In the genomic region with DNA sequence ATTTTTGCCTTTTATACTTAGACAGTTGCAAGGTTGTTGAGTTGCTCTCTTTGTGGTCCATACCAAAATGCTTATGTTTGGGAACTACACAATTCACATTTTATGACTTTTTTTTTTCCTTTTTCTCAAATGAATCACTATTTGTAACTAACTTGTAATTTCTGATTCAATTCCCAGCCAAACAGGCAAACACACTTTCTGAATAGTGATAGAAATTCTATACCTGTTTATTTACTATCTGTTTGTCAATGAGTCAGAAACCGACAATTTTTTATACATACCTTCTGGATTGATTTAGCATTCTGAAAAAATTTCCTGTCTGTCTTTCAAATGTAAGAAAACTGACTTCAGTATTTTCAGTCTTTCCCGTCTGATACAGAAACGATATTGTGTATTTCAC, we compare ENCODE assay signal across 19 cellular contexts.
"Had no signal": no experiment of that assay in that cellular context is flagged by ENCODE, and none has a peak within 500 bp of the region (broad histone marks: within the 10 kb centered on the region; RNA-seq: fewer than 3 reads in every experiment).

No MANE protein-coding gene starts in this region.

- H3K4me3 Mint-ChIP-seq: activated T-helper 1 cell treated with anti-CD3 and anti-CD28 coated beads, Interleukin-12 subunit alpha, Interleukin-12 subunit beta, Interleukin-2, Interleukin-4 antibody, amounts not matched to agents 30 ng/mL and 10 ng/mL and 1 ng/mL, durations not matched to agents 14 hours and 24 hours and 36 hours; naive B cell; stimulated activated naive B cell treated with anti-CD40 and anti-IgM and Interleukin-4, amounts not matched to agents 10 μg/mL and 1 μg/mL and 100 μg/mL, for 72 hours; T-helper 1 cell treated with Interleukin-12 subunit alpha and Interleukin-12 subunit beta and Interleukin-4 antibody, amounts not matched to agents 30 μg/mL and 1 μg/mL, for 36 hours; WTC11 had no signal

- ATAC-seq: lower lobe of right lung; stimulated activated naive B cell treated with anti-CD40 and anti-IgM and Interleukin-4, amounts not matched to agents 10 μg/mL and 1 μg/mL and 100 μg/mL, for 72 hours; WTC11 had no signal

- H3K4me1 ChIP-seq: lower lobe of right lung, spleen, transverse colon had no signal

- DNase-seq: activated CD4-positive, alpha-beta T cell treated with anti-CD3 and anti-CD28 coated beads for 48 hours; activated naive CD4-positive, alpha-beta T cell; central memory CD4-positive, alpha-beta T cell; effector CD8-positive, alpha-beta T cell; erythroblast; hippocampal formation; kidney glomerular epithelial cell; lower lobe of right lung; naive B cell; spleen; stimulated activated CD4-positive, alpha-beta T cell treated with anti-CD3 and anti-CD28 coated beads, Interleukin-1b, Interleukin-23, amount 100 ng/mL, for 48 hours; stimulated activated naive B cell treated with anti-CD40 and anti-IgM and Interleukin-4, amounts not matched to agents 10 μg/mL and 1 μg/mL and 100 μg/mL, for 72 hours; substantia nigra; transverse colon had no signal

- H3K4me3 ChIP-seq: coronary artery, lower lobe of right lung, spleen, transverse colon had no signal

- H3K9me3 ChIP-seq: lower lobe of right lung, neutrophil, spleen, transverse colon had no signal

- H3K27ac ChIP-seq: coronary artery, lower lobe of right lung, neutrophil, spleen, transverse colon had no signal

- H3K9me3 Mint-ChIP-seq: activated T-helper 1 cell treated with anti-CD3 and anti-CD28 coated beads, Interleukin-12 subunit alpha, Interleukin-12 subunit beta, Interleukin-2, Interleukin-4 antibody, amounts not matched to agents 30 ng/mL and 10 ng/mL and 1 ng/mL, durations not matched to agents 14 hours and 24 hours and 36 hours; naive B cell; stimulated activated naive B cell treated with anti-CD40 and anti-IgM and Interleukin-4, amounts not matched to agents 10 μg/mL and 1 μg/mL and 100 μg/mL, for 72 hours; T-helper 1 cell treated with Interleukin-12 subunit alpha and Interleukin-12 subunit beta and Interleukin-4 antibody, amounts not matched to agents 30 μg/mL and 1 μg/mL, for 36 hours; WTC11 had no signal

- H3K27me3 Mint-ChIP-seq: naive B cell; stimulated activated naive B cell treated with anti-CD40 and anti-IgM and Interleukin-4, amounts not matched to agents 10 μg/mL and 1 μg/mL and 100 μg/mL, for 72 hours had no signal

- H3K27ac Mint-ChIP-seq: activated T-helper 1 cell treated with anti-CD3 and anti-CD28 coated beads, Interleukin-12 subunit alpha, Interleukin-12 subunit beta, Interleukin-2, Interleukin-4 antibody, amounts not matched to agents 30 ng/mL and 10 ng/mL and 1 ng/mL, durations not matched to agents 14 hours and 24 hours and 36 hours; naive B cell; stimulated activated naive B cell treated with anti-CD40 and anti-IgM and Interleukin-4, amounts not matched to agents 10 μg/mL and 1 μg/mL and 100 μg/mL, for 72 hours; T-helper 1 cell treated with Interleukin-12 subunit alpha and Interleukin-12 subunit beta and Interleukin-4 antibody, amounts not matched to agents 30 μg/mL and 1 μg/mL, for 36 hours; WTC11 had no signal

- H3K27me3 ChIP-seq: neutrophil, spleen, transverse colon had no signal

- H3K36me3 ChIP-seq: lower lobe of right lung, neutrophil, spleen, transverse colon had no signal

- H3K4me1 Mint-ChIP-seq: stimulated activated naive B cell treated with anti-CD40 and anti-IgM and Interleukin-4, amounts not matched to agents 10 μg/mL and 1 μg/mL and 100 μg/mL, for 72 hours had no signal

- H3K36me3 Mint-ChIP-seq: naive B cell; stimulated activated naive B cell treated with anti-CD40 and anti-IgM and Interleukin-4, amounts not matched to agents 10 μg/mL and 1 μg/mL and 100 μg/mL, for 72 hours; WTC11 had no signal
